Comparison of ENCODE assay signal across 8 cellular contexts in genomic region chr2:239264838-239265651, GRCh38.
DNase-seq lines count a peak whose midpoint lies in the region; ATAC-seq, FAIRE-seq and TF ChIP-seq lines count a peak whose summit lies in the region.

No MANE protein-coding gene starts in this region.

- no peaks in the 10 kb centered on the region for H3K27me3 ChIP-seq in layer of hippocampus (ENCODE audit: control insufficient read depth, insufficient read depth, low read length)

- FAIRE-seq in A549 (lab: Jason Lieb, UNC): no peak

- H3K4me3 ChIP-seq in A549 (no peak overlapping the region), SK-N-MC (peak overlapping the region; percentile 67), astrocyte of the spinal cord (ENCODE audit: low read depth, low read length) (no peak overlapping the region)

- peak overlapping the region; percentile 61 for H3K4me2 ChIP-seq in A549

- in situ Hi-C loops in astrocyte of the spinal cord (cut with HindIII; ENCODE audit: low sequenced_read_pairs): no loop called here

- 46% methylated on average over 8 of the region's 11 CpGs for whole genome bisulfite sequencing in A549 (ENCODE audit: missing lambda C conversion rate)

- peak overlapping the region; percentile 62 for H3K9ac ChIP-seq in SK-N-MC (ENCODE audit: insufficient read length)

- TF ChIP-seq CTCF in A549 (IDR thresholded peaks at IDR 0.05) (no peak), astrocyte of the spinal cord (IDR thresholded peaks at IDR 0.05; ENCODE audit: low read depth, low read length) (no peak)

- TF ChIP-seq RAD21 in A549 (conservative IDR thresholded peaks at IDR 0.05 in 1 of 2, IDR thresholded peaks at IDR 0.05 in 1 of 2): no peak

- ATAC-seq in A549 (peak; percentile 71 to 75; a peak in 5 of 6 replicates), HG03196 (IDR thresholded peaks at IDR 0.05; ENCODE audit: unreplicated experiment) (no peak)

- H3K9me3 ChIP-seq in A549 (no peaks in the 10 kb centered on the region), SK-N-MC (ENCODE audit: low read depth, low read length) (no peaks in the 10 kb centered on the region)

- CTCF ChIA-PET in A549 (lab: Yijun Ruan, JAX): interaction anchor here (1.2 kb wide), 1 partner anchor 9 kb away, joined by 3 read pairs; no protein-coding TSS in a partner anchor

- POLR2A ChIA-PET in A549 (lab: Yijun Ruan, JAX): interaction anchor here (0.6 to 1.1 kb wide), 2 partner anchors 10 to 761 kb away, joined by 3 read pairs; no protein-coding TSS in a partner anchor

- no peaks in the 10 kb centered on the region for H3K36me3 ChIP-seq in SK-N-MC (ENCODE audit: insufficient read depth, low read length)

- no peak for TF ChIP-seq POLR2A in A549 (IDR thresholded peaks at IDR 0.05; ENCODE audit: low read length)

- peak; percentile 36 to 70 for DNase-seq in A549 (ENCODE audit: low read depth in 1 of 2, low spot score in 1 of 2)
- DNase-seq in H4 (ENCODE audit: low spot score): peak; percentile 78
- DNase-seq in SK-N-MC (ENCODE audit: low read depth, low spot score): peak; percentile 42
- peak; percentile 73 for DNase-seq in astrocyte of the spinal cord (ENCODE audit: low read depth, low spot score)
- peak; percentile 52 to 87 (median 70) for DNase-seq in stimulated activated naive CD4-positive, alpha-beta T cell (lab: John Stamatoyannopoulos, UW)
- no peak for DNase-seq in HPDE6-E6E7 (ENCODE audit: extremely low spot score)

- H3K27ac ChIP-seq in A549: peak overlapping the region; percentile 62 to 90
- H3K27ac ChIP-seq in SK-N-MC: peak overlapping the region; percentile 89
- H3K27ac ChIP-seq in layer of hippocampus (ENCODE audit: low read depth, low read length): peak overlapping the region; percentile 50

- H3K4me1 ChIP-seq in A549: peaks cover 59% of the 10 kb centered on the region

- TF ChIP-seq EP300 in A549 (IDR thresholded peaks at IDR 0.05): no peak

TF ChIP-seq in A549, 52 proteins besides CTCF, POLR2A, EP300 and RAD21:
- TF ChIP-seq ZNF302 (CRISPR knock-in tag; IDR thresholded peaks at IDR 0.05): no peak
- no peak for TF ChIP-seq EHMT2 (IDR thresholded peaks at IDR 0.05; ENCODE audit: low read depth)
- TF ChIP-seq CHD2 (IDR thresholded peaks at IDR 0.05; ENCODE audit: low read length, partially characterized antibody): no peak
- TF ChIP-seq MYC (IDR thresholded peaks at IDR 0.05; ENCODE audit: borderline replicate concordance, low read length): no peak
- no peak for TF ChIP-seq ELK1 (IDR thresholded peaks at IDR 0.05; ENCODE audit: low read depth, low read length)
- no peak for TF ChIP-seq FOXS1 (CRISPR knock-in tag; IDR thresholded peaks at IDR 0.05)
- no peak for TF ChIP-seq ZSCAN20 (CRISPR knock-in tag; IDR thresholded peaks at IDR 0.05)
- TF ChIP-seq HES2 (IDR thresholded peaks at IDR 0.05): no peak
- no peak for TF ChIP-seq BHLHE40 (IDR thresholded peaks at IDR 0.05; ENCODE audit: low read depth, low read length)
- TF ChIP-seq E2F6 (IDR thresholded peaks at IDR 0.05; ENCODE audit: borderline replicate concordance, low read depth): no peak
- TF ChIP-seq CHD4 (IDR thresholded peaks at IDR 0.05; ENCODE audit: borderline replicate concordance): no peak
- TF ChIP-seq JUN (IDR thresholded peaks at IDR 0.05): no peak
- TF ChIP-seq CBX8 (IDR thresholded peaks at IDR 0.05): no peak
